Comparison of ENCODE assay signal across 18 cellular contexts in the genomic region with DNA sequence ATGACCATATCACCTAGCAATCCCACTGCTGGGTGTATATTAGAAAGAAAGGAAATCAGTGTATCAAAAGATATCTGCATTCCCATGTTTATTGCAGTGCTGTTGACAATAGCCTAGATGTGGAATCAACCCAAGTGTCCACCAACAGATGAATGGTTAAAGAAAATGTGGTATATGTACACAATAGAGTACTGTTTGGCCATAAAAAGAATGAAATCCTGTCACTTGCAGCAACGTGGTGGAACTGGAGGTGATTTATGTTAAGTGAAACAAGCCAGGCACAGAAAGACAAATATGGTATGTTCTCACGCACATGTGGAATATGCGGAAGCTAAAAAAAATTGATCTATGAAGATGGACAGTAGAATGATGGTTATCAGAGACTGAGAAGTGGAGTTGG.
"Had no signal": no experiment of that assay in that cellular context is flagged by ENCODE, and none has a peak within 500 bp of the region (broad histone marks: within the 10 kb centered on the region; RNA-seq: fewer than 3 reads in every experiment).

No MANE protein-coding gene starts in this region.

- H3K9me3 ChIP-seq: esophagus muscularis mucosa, gastrocnemius medialis, heart right ventricle, spleen, tibial artery had no signal

- H3K4me1 ChIP-seq: gastrocnemius medialis had no signal

- H3K36me3 ChIP-seq: esophagus muscularis mucosa, gastrocnemius medialis, heart right ventricle, spleen, tibial artery had no signal

- H3K4me3 ChIP-seq: esophagus muscularis mucosa, gastrocnemius medialis, heart right ventricle, spleen, tibial artery had no signal

- ATAC-seq: effector memory CD8-positive, alpha-beta T cell; gastrocnemius medialis; heart right ventricle; left lobe of liver; sciatic nerve; stimulated activated memory B cell treated with anti-CD40 and anti-IgM and Interleukin-4, amounts not matched to agents 10 μg/mL and 1 μg/mL and 100 μg/mL, for 72 hours had no signal

- DNase-seq: effector memory CD8-positive, alpha-beta T cell; gastrocnemius medialis; heart right ventricle; hypothalamus; kidney glomerular epithelial cell; mesenchymal stem cell; midbrain; naive B cell; spleen; stimulated activated CD4-positive, alpha-beta T cell treated with anti-CD3 and anti-CD28 coated beads, Interleukin-15, amount 100 ng/mL, for 24 hours; stimulated activated CD4-positive, alpha-beta T cell treated with anti-CD3 and anti-CD28 coated beads, Interleukin-1b, Interleukin-23, amount 100 ng/mL, for 48 hours; stimulated activated CD4-positive, alpha-beta T cell treated with anti-CD3 and anti-CD28 coated beads, Interleukin-4, amount 100 ng/mL, for 24 hours; tibial artery had no signal

- H3K27ac ChIP-seq: epithelial cell of prostate, esophagus muscularis mucosa, gastrocnemius medialis, heart right ventricle, spleen, tibial artery had no signal
